Comparison of ENCODE assay signal across 1 cellular context in genomic region chr1:109281680-109282496, GRCh38.
TF ChIP-seq lines count a peak whose summit lies in the region.

No MANE protein-coding gene starts in this region.

TF ChIP-seq in GM23338, 12 proteins besides CTCF, POLR2A, EP300 and RAD21 (continued from another document):
- TF ChIP-seq, protein P1, sequence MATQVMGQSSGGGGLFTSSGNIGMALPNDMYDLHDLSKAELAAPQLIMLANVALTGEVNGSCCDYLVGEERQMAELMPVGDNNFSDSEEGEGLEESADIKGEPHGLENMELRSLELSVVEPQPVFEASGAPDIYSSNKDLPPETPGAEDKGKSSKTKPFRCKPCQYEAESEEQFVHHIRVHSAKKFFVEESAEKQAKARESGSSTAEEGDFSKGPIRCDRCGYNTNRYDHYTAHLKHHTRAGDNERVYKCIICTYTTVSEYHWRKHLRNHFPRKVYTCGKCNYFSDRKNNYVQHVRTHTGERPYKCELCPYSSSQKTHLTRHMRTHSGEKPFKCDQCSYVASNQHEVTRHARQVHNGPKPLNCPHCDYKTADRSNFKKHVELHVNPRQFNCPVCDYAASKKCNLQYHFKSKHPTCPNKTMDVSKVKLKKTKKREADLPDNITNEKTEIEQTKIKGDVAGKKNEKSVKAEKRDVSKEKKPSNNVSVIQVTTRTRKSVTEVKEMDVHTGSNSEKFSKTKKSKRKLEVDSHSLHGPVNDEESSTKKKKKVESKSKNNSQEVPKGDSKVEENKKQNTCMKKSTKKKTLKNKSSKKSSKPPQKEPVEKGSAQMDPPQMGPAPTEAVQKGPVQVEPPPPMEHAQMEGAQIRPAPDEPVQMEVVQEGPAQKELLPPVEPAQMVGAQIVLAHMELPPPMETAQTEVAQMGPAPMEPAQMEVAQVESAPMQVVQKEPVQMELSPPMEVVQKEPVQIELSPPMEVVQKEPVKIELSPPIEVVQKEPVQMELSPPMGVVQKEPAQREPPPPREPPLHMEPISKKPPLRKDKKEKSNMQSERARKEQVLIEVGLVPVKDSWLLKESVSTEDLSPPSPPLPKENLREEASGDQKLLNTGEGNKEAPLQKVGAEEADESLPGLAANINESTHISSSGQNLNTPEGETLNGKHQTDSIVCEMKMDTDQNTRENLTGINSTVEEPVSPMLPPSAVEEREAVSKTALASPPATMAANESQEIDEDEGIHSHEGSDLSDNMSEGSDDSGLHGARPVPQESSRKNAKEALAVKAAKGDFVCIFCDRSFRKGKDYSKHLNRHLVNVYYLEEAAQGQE (IDR thresholded peaks at IDR 0.05; ENCODE audit: unreplicated experiment): no peak
- TF ChIP-seq EZH2phosphoT487 (IDR thresholded peaks at IDR 0.05; ENCODE audit: unreplicated experiment): no peak
- TF ChIP-seq STAT1 (IDR thresholded peaks at IDR 0.05; ENCODE audit: unreplicated experiment): no peak
- no peak for TF ChIP-seq CREB1 (CRISPR knock-in tag; IDR thresholded peaks at IDR 0.05; ENCODE audit: low read depth)
- TF ChIP-seq NANOG (IDR thresholded peaks at IDR 0.05; ENCODE audit: borderline replicate concordance): no peak
- no peak for TF ChIP-seq ZNF331 (CRISPR knock-in tag; IDR thresholded peaks at IDR 0.05; ENCODE audit: low read depth)
- no peak for TF ChIP-seq ZNF462 (CRISPR knock-in tag; IDR thresholded peaks at IDR 0.05)
- TF ChIP-seq JUNB (IDR thresholded peaks at IDR 0.05; ENCODE audit: unreplicated experiment): no peak
- no peak for TF ChIP-seq ZNF114 (CRISPR knock-in tag; IDR thresholded peaks at IDR 0.05)
- TF ChIP-seq EZH2 (IDR thresholded peaks at IDR 0.05; ENCODE audit: low read depth, unreplicated experiment): no peak
TF ChIP-seq in GM23338: peak in this region for 0.
